In genomic region chr3:100068758-100069345, GRCh38 we compare ENCODE assay signal across 8 cellular contexts. TPM values are rescaled to one million over a fixed set of nuclear protein-coding genes. Genes with fewer than 3 reads are reported as not detected.
DNase-seq lines count a peak whose midpoint lies in the region; ATAC-seq and TF ChIP-seq lines count a peak whose summit lies in the region.

No MANE protein-coding gene starts in this region.

- H3K27me3 ChIP-seq in HAP-1 (ENCODE audit: low read depth), result no peaks in the 10 kb centered on the region
- no peaks in the 10 kb centered on the region for H3K27me3 ChIP-seq in cardiac muscle cell
- H3K27me3 ChIP-seq in aorta (ENCODE audit: control insufficient read depth in 1 of 2, insufficient read depth in 2 of 2, low read length in 1 of 2), result no peaks in the 10 kb centered on the region

- H3K4me3 ChIP-seq in HAP-1 (no peak overlapping the region), NB4 (ENCODE audit: low read depth, low read length) (no peak overlapping the region), cardiac muscle cell (no peak overlapping the region), aorta (ENCODE audit: low read length in 2 of 2) (no peak overlapping the region)

- in situ Hi-C loops in HAP-1 (cut with MboI; ENCODE audit: low sequenced_read_pairs), result loop anchor here (10.0 to 25.0 kb wide), 2 partner anchors 186 to 232 kb away; no protein-coding TSS in a partner anchor

- H3K36me3 ChIP-seq in HAP-1 (replicated peaks) (no peaks in the 10 kb centered on the region), cardiac muscle cell (no peaks in the 10 kb centered on the region), aorta (ENCODE audit: control insufficient read depth in 1 of 2, insufficient read depth in 2 of 2, low read length in 1 of 2) (no peaks in the 10 kb centered on the region)

- no peak overlapping the region for H3K27ac Mint-ChIP-seq in activated naive CD4-positive, alpha-beta T cell treated with anti-CD3 and anti-CD28 coated beads, Interleukin-2, amount 50 U/mL, for 72 hours

- TF ChIP-seq POLR2A in NB4 (IDR thresholded peaks at IDR 0.05; ENCODE audit: extremely low read depth, insufficient read length), result no peak

- intact Hi-C loops in aorta (cut with DNase I), result loop anchor here (1.0 to 2.0 kb wide), 2 partner anchors 185 to 186 kb away; no protein-coding TSS in a partner anchor

- peak; percentile 79 for DNase-seq in ELR (ENCODE audit: low read depth)
- DNase-seq in HAP-1 (ENCODE audit: low spot score in 2 of 2), result peak; percentile 62 to 88
- peak; percentile 87 for DNase-seq in NB4 (ENCODE audit: low read depth)
- DNase-seq in SKM-1 (lab: John Stamatoyannopoulos, UW; ENCODE audit: unreplicated experiment), result peak; percentile 66
- DNase-seq in activated naive CD4-positive, alpha-beta T cell treated with anti-CD3 and anti-CD28 coated beads, Interleukin-2, amount 50 U/mL, for 72 hours (ENCODE audit: low spot score in 2 of 2), result peak; percentile 57 to 81
- peak; percentile 77 to 86 for DNase-seq in cardiac muscle cell (ENCODE audit: low read depth in 1 of 2, low spot score in 1 of 2)
- DNase-seq in putamen (ENCODE audit: low spot score), result peak; percentile 52
- DNase-seq in aorta, result peak; percentile 90 to 93

- H3K9me3 ChIP-seq in HAP-1 (no peaks in the 10 kb centered on the region), cardiac muscle cell (ENCODE audit: low read depth) (no peaks in the 10 kb centered on the region), aorta (ENCODE audit: control insufficient read depth, low read length) (no peaks in the 10 kb centered on the region)

- 19 to 22% methylated on average over 6 of the region's 6 CpGs for WGBS in aorta, 2 donors

- TF ChIP-seq CTCF in NB4 (IDR thresholded peaks at IDR 0.05; ENCODE audit: low read depth, low read length), result peak; percentile 55
- TF ChIP-seq CTCF in cardiac muscle cell (IDR thresholded peaks at IDR 0.05; ENCODE audit: low read depth, low read length), result peak; percentile 75

- H3K27ac ChIP-seq in cardiac muscle cell (no peak overlapping the region), aorta (ENCODE audit: low read depth in 1 of 2, low read length in 2 of 2) (peak overlapping the region; percentile 97 to 99)

- H3K4me1 ChIP-seq in HAP-1 (peaks cover 21% of the 10 kb centered on the region), cardiac muscle cell (ENCODE audit: low read depth) (peaks cover 8% of the 10 kb centered on the region), aorta (ENCODE audit: control insufficient read depth in 1 of 2, insufficient read depth in 2 of 2, low read length in 2 of 2) (peaks cover 1 to 4% of the 10 kb centered on the region in 2 donors)

- ATAC-seq in activated naive CD4-positive, alpha-beta T cell treated with anti-CD3 and anti-CD28 coated beads, Interleukin-2, amount 50 U/mL, for 72 hours, result peak; percentile 80 to 86
- peak; percentile 91 for ATAC-seq in aorta (ENCODE audit: low FRiP score)

- no peaks in the 10 kb centered on the region for H3K36me3 Mint-ChIP-seq in activated naive CD4-positive, alpha-beta T cell treated with anti-CD3 and anti-CD28 coated beads, Interleukin-2, amount 50 U/mL, for 72 hours

- peaks cover 0 to 3% of the 10 kb centered on the region in 2 donors for H3K9me3 Mint-ChIP-seq in activated naive CD4-positive, alpha-beta T cell treated with anti-CD3 and anti-CD28 coated beads, Interleukin-2, amount 50 U/mL, for 72 hours

RNA-seq across cellular contexts. Expression of gene FILIP1L, which starts 45.4 kb away (rescaled TPM):
- under 1 TPM; 0.08 to 0.09 TPM for total RNA-seq in activated naive CD4-positive, alpha-beta T cell treated with anti-CD3 and anti-CD28 coated beads, Interleukin-2, amount 50 U/mL, for 72 hours
- 0.28 and 0.45 TPM in 2 replicates for total RNA-seq in cardiac muscle cell
- polyA plus RNA-seq in cardiac muscle cell, result 0.75 and 0.82 TPM in 2 replicates
- total RNA-seq in aorta, result 100 to 1,000 TPM; 332 to 861 TPM
- polyA plus RNA-seq in aorta, result 100 to 1,000 TPM; 168 to 170 TPM

Comparison
In these comparisons a context has a peak if more than half of its experiments do, and no peak if none do; other contexts are left out.
1. RNA of gene FILIP1L, which starts 45.4 kb away (total RNA-seq): 332 to 861 TPM in aorta; 0.28 to 0.45 TPM in cardiac muscle cell and 0.08 to 0.09 TPM in activated naive CD4-positive, alpha-beta T cell treated with anti-CD3 and anti-CD28 coated beads, Interleukin-2, amount 50 U/mL, for 72 hours; every median in the first group is over 100 times any median in the second.
2. Peak in every context shown above with its lines, with median percentiles within 50 percentile points of each other: DNase-seq.